In genomic region chr9:97633859-97634485, GRCh38 we compare ENCODE assay signal across 8 cellular contexts. TPM values are rescaled to one million over a fixed set of nuclear protein-coding genes. Genes with fewer than 3 reads are reported as not detected.
DNase-seq lines count a peak whose midpoint lies in the region; TF ChIP-seq lines count a peak whose summit lies in the region.

No MANE protein-coding gene starts in this region.

- H3K27ac ChIP-seq in liver (ENCODE audit: low read depth in 1 of 2, low read length in 2 of 2), result peak overlapping the region; percentile 94 to 98
- H3K27ac ChIP-seq in tibial nerve, result peak overlapping the region; percentile 96 to 100 (median 97)

- TF ChIP-seq CTCF in Loucy (conservative IDR thresholded peaks at IDR 0.05; ENCODE audit: low read length) (no peak), MCF 10A (IDR thresholded peaks at IDR 0.05; ENCODE audit: unreplicated experiment) (no peak), liver (IDR thresholded peaks at IDR 0.05; ENCODE audit: low read depth, low read length, missing input control) (no peak), tibial nerve (IDR thresholded peaks at IDR 0.05) (no peak)

- H3K27me3 ChIP-seq in Loucy (ENCODE audit: insufficient read depth, low read length, poor library complexity, severe bottlenecking), result no peaks in the 10 kb centered on the region
- no peaks in the 10 kb centered on the region for H3K27me3 ChIP-seq in liver (ENCODE audit: control insufficient read depth in 4 of 4, insufficient read depth in 4 of 4, low read length in 3 of 4)
- H3K27me3 ChIP-seq in tibial nerve, result no peaks in the 10 kb centered on the region

- no peaks in the 10 kb centered on the region for H3K9me2 ChIP-seq in Loucy (replicated peaks; ENCODE audit: low read depth, low read length)

- H3K4me3 Mint-ChIP-seq in T-helper 1 cell treated with Interleukin-12 subunit alpha and Interleukin-12 subunit beta and Interleukin-4 antibody, amounts not matched to agents 30 μg/mL and 1 μg/mL, for 36 hours, result peak overlapping the region; percentile 95
- H3K4me3 Mint-ChIP-seq in MCF 10A (ENCODE audit: unreplicated experiment), result peak overlapping the region; percentile 83

- under 1% methylated on average over 42 of the region's 42 CpGs for WGBS in liver
- 0 to 1% methylated on average over 25 to 41 of the region's 42 CpGs for WGBS in tibial nerve, 2 donors

- H3K79me2 ChIP-seq in Loucy (ENCODE audit: insufficient read depth, low read length), result peaks cover 84% of the 10 kb centered on the region

- H3K4me3 ChIP-seq in Loucy (ENCODE audit: low read length, poor library complexity, severe bottlenecking) (peak overlapping the region; percentile 90), liver (ENCODE audit: low read depth in 1 of 3, low read length in 3 of 3) (peak overlapping the region; percentile 70 to 96 (median 94)), tibial nerve (peak overlapping the region; percentile 77 to 96 (median 90))

- peak overlapping the region; percentile 93 for H2AFZ ChIP-seq in Loucy (ENCODE audit: low read length)

- intact Hi-C loops in MCF 10A (cut with micrococcal nuclease), result loop anchor here (5.0 kb wide), 1 partner anchor 268 kb away; no protein-coding TSS in a partner anchor

- H3K9me3 ChIP-seq in Loucy (ENCODE audit: insufficient read depth, low read depth, low read length) (no peaks in the 10 kb centered on the region), liver (ENCODE audit: control insufficient read depth in 4 of 4, low read length in 3 of 4) (no peaks in the 10 kb centered on the region), tibial nerve (no peaks in the 10 kb centered on the region)

- no peaks in the 10 kb centered on the region for H3K9me3 Mint-ChIP-seq in T-helper 1 cell treated with Interleukin-12 subunit alpha and Interleukin-12 subunit beta and Interleukin-4 antibody, amounts not matched to agents 30 μg/mL and 1 μg/mL, for 36 hours
- no peaks in the 10 kb centered on the region for H3K9me3 Mint-ChIP-seq in MCF 10A (ENCODE audit: unreplicated experiment)

- TF ChIP-seq POLR2A in tibial nerve (IDR thresholded peaks at IDR 0.05), result no peak

- H3K4me1 ChIP-seq in Loucy (ENCODE audit: insufficient read depth, low read length, poor library complexity, severe bottlenecking) (peaks cover 64% of the 10 kb centered on the region), liver (ENCODE audit: control insufficient read depth in 4 of 4, insufficient read depth in 4 of 4, low read length in 3 of 4) (peaks cover 4 to 49% (median 30%) of the 10 kb centered on the region in 4 donors), tibial nerve (peaks cover 4 to 75% (median 36%) of the 10 kb centered on the region in 4 donors)

- peaks cover 34% of the 10 kb centered on the region for H3K4me1 Mint-ChIP-seq in T-helper 1 cell treated with Interleukin-12 subunit alpha and Interleukin-12 subunit beta and Interleukin-4 antibody, amounts not matched to agents 30 μg/mL and 1 μg/mL, for 36 hours (ENCODE audit: low read depth)
- H3K4me1 Mint-ChIP-seq in MCF 10A (ENCODE audit: insufficient read depth, unreplicated experiment), result peaks cover 38% of the 10 kb centered on the region

- peak overlapping the region; percentile 97 for H3K27ac Mint-ChIP-seq in T-helper 1 cell treated with Interleukin-12 subunit alpha and Interleukin-12 subunit beta and Interleukin-4 antibody, amounts not matched to agents 30 μg/mL and 1 μg/mL, for 36 hours
- H3K27ac Mint-ChIP-seq in MCF 10A (ENCODE audit: low read depth, unreplicated experiment), result peak overlapping the region; percentile 99

- DNase-seq in T-helper 1 cell (no peak), MCF 10A (ENCODE audit: unreplicated experiment) (peak; percentile 6), tibial nerve (ENCODE audit: low spot score in 2 of 2) (no peak), iPS-NIHi11 (ENCODE audit: low spot score) (no peak), mesenteric fat pad (ENCODE audit: low spot score) (no peak)

- H3K36me3 Mint-ChIP-seq in T-helper 1 cell treated with Interleukin-12 subunit alpha and Interleukin-12 subunit beta and Interleukin-4 antibody, amounts not matched to agents 30 μg/mL and 1 μg/mL, for 36 hours (ENCODE audit: low read depth), result peaks cover 10% of the 10 kb centered on the region
- H3K36me3 Mint-ChIP-seq in MCF 10A (ENCODE audit: insufficient read depth, unreplicated experiment), result peaks cover 4% of the 10 kb centered on the region

- H3K36me3 ChIP-seq in Loucy (ENCODE audit: insufficient read depth, low read length) (no peaks in the 10 kb centered on the region), liver (ENCODE audit: control insufficient read depth in 4 of 4, insufficient read depth in 3 of 4, low read depth in 1 of 4, low read length in 3 of 4) (peaks cover 0 to 5% (median under 1%) of the 10 kb centered on the region in 4 donors), tibial nerve (no peaks in the 10 kb centered on the region)

- TF ChIP-seq RAD21 in liver (IDR thresholded peaks at IDR 0.05), result no peak

- no peaks in the 10 kb centered on the region for H3K27me3 Mint-ChIP-seq in T-helper 1 cell treated with Interleukin-12 subunit alpha and Interleukin-12 subunit beta and Interleukin-4 antibody, amounts not matched to agents 30 μg/mL and 1 μg/mL, for 36 hours (ENCODE audit: low read depth)
- H3K27me3 Mint-ChIP-seq in MCF 10A (ENCODE audit: insufficient read depth, unreplicated experiment), result no peaks in the 10 kb centered on the region

- TF ChIP-seq EP300 in tibial nerve (IDR thresholded peaks at IDR 0.05), result no peak

- POLR2A ChIA-PET in MCF 10A (lab: Yijun Ruan, JAX), result interaction anchor here (0.6 to 3.9 kb wide), 31 partner anchors 8 to 1725 kb away, joined by 3 to 47 read pairs (median 4); partner anchors contain the start of genes ANP32B, NANS, TBC1D2 and TMOD1

- 0 out of 2 replicates have a peak, but pooled peaks cover 5% of the 10 kb centered on the region for H3F3A ChIP-seq in Loucy (ENCODE audit: low read depth)

- H4K20me1 ChIP-seq in Loucy (ENCODE audit: insufficient read depth, low read length, poor library complexity, severe bottlenecking), result peaks cover 47% of the 10 kb centered on the region

- BruUV-seq in MCF 10A (replicated peaks; lab: Mats Ljungman, UMichigan), result TSS peak; percentile 49

- H3K4me2 ChIP-seq in Loucy (ENCODE audit: low read depth, low read length, poor library complexity, severe bottlenecking), result peak overlapping the region; percentile 96

- CTCF ChIA-PET in MCF 10A (lab: Yijun Ruan, JAX), result no interaction called here

- H3K9ac ChIP-seq in Loucy (ENCODE audit: low read depth, low read length, poor library complexity, severe bottlenecking) (peak overlapping the region; percentile 88), liver (ENCODE audit: low read depth in 1 of 2, low read length in 2 of 2) (peak overlapping the region; percentile 86 to 98)

TF ChIP-seq in liver, 16 proteins besides CTCF, POLR2A, EP300 and RAD21:
- TF ChIP-seq FOXA1 (IDR thresholded peaks at IDR 0.05) (no peak), ZBTB33 (IDR thresholded peaks at IDR 0.05) (no peak), SP1 (IDR thresholded peaks at IDR 0.05) (no peak), ATF3 (IDR thresholded peaks at IDR 0.05) (no peak), EGR1 (IDR thresholded peaks at IDR 0.05; ENCODE audit: low read depth in 2 of 2) (no peak)

RNA-seq across cellular contexts. Expression of gene NCBP1, which starts 0.4 kb away (rescaled TPM):
- total RNA-seq in MCF 10A (2022) (35.6 and 38.7 TPM in 2 replicates), liver (10 to 100 TPM; 16.4 to 16.6 TPM), tibial nerve (10 to 100 TPM; 18.6 to 38.4 (median 24.4) TPM), mesenteric fat pad (21.3 TPM)
- 1 to 10 TPM; 6.6 to 8.5 TPM for polyA plus RNA-seq in liver

RNA-seq across cellular contexts. Expression of gene TSTD2, which starts 0.8 kb away (rescaled TPM):
- total RNA-seq in MCF 10A (2022), result 18.0 and 19.0 TPM in 2 replicates
- total RNA-seq in liver, result 10 to 100 TPM in 1 of 2 donors, 1 to 10 TPM in 1; 8.8 to 13.8 TPM
- 1 to 10 TPM; 4.6 to 5.4 TPM for polyA plus RNA-seq in liver
- total RNA-seq in tibial nerve, result 10 to 100 TPM; 14.0 to 54.1 (median 23.6) TPM
- 19.8 TPM for total RNA-seq in mesenteric fat pad
